In genomic region chr2:88764141-88764849, GRCh38 we compare ENCODE assay signal across 1 cellular context.
TF ChIP-seq lines count a peak whose summit lies in the region.

No MANE protein-coding gene starts in this region.

TF ChIP-seq in IMR-90, 13 proteins besides CTCF, POLR2A, EP300 and RAD21:
- TF ChIP-seq FOS (IDR thresholded peaks at IDR 0.05; ENCODE audit: low read depth, low read length) (no peak), BHLHE40 (IDR thresholded peaks at IDR 0.05; ENCODE audit: low read depth, low read length) (no peak), CEBPB (IDR thresholded peaks at IDR 0.05; ENCODE audit: low read depth, low read length) (no peak), RFX5 (IDR thresholded peaks at IDR 0.05; ENCODE audit: low read depth, low read length) (no peak), MAFK (IDR thresholded peaks at IDR 0.05; ENCODE audit: low read depth, low read length) (no peak), MAZ (IDR thresholded peaks at IDR 0.05; ENCODE audit: borderline replicate concordance, low read depth, low read length) (no peak), RCOR1 (IDR thresholded peaks at IDR 0.05; ENCODE audit: insufficient replicate concordance, low read length) (no peak), MXI1 (IDR thresholded peaks at IDR 0.05; ENCODE audit: borderline replicate concordance, low read depth, low read length) (no peak), SMC3 (IDR thresholded peaks at IDR 0.05; ENCODE audit: low read depth, low read length) (no peak), NFE2L2 (IDR thresholded peaks at IDR 0.05; ENCODE audit: low read depth, low read length) (no peak), ELK1 (IDR thresholded peaks at IDR 0.05; ENCODE audit: borderline replicate concordance, low read depth, low read length) (no peak), CHD1 (IDR thresholded peaks at IDR 0.05; ENCODE audit: low read depth, low read length) (no peak), USF2 (IDR thresholded peaks at IDR 0.05; ENCODE audit: low read depth, low read length) (no peak)
TF ChIP-seq in IMR-90: peak in this region for 0.
